ENCODE assay signal across 8 cellular contexts in the genomic region with DNA sequence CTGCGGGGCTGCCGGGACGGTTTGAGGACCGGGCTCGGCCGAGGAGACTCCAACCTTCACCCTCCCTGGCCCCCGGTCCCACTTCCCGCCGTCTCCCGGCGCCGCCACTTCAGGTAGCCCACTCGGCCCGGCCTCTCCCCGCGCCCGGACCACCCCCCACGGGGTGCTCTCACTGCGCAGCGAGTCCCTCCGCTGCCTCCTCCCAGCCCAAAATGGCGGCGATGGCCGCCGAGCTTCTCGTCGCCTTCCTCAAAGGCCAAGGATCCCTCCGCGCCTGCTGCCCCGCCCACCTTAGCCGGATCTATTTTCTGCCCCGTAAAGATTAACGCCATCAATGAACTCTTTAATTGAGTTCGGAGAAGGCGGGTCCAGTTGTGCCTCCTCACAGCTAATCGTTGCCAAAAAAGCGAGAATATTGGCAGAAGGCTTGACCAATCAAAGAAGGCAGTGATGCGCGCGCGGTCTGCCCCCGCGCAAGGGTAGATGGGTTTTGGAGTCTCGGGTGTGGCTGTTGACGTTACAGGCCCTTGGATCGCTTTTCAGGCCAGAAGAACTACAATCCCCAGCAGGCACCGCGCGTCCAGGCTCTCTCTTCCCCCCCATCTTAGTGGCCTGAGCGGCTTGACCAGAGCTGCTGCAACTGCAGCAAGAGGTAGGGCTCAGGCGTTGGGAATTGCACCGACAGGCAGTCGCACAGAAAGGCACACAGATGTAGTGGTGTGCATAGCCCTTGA.
DNase-seq lines count a peak whose midpoint lies in the region; ATAC-seq lines count a peak whose summit lies in the region.

A gene with protein sequence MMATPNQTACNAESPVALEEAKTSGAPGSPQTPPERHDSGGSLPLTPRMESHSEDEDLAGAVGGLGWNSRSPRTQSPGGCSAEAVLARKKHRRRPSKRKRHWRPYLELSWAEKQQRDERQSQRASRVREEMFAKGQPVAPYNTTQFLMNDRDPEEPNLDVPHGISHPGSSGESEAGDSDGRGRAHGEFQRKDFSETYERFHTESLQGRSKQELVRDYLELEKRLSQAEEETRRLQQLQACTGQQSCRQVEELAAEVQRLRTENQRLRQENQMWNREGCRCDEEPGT (plus strand): TSS at position 588 of the 734 bp plus-strand sequence. CDS start 919 bp downstream, outside the sequence.

- no peaks in the 10 kb centered on the region for H3K9me3 ChIP-seq in SK-N-MC (ENCODE audit: low read depth, low read length)

- H3K4me3 ChIP-seq in GM08714 (ENCODE audit: low read length) (peak within 1 kb of the TSS; percentile 78), SK-N-MC (peak within 1 kb of the TSS; percentile 81)

- ATAC-seq in HG02588 (IDR thresholded peaks at IDR 0.05; ENCODE audit: unreplicated experiment): peak; percentile 86

- H3K9me3 Mint-ChIP-seq in activated naive CD4-positive, alpha-beta T cell treated with anti-CD3 and anti-CD28 coated beads, Interleukin-2, amount 50 U/mL, for 24 hours: no peaks in the 10 kb centered on the region

- no peaks in the 10 kb centered on the region for H3K27me3 Mint-ChIP-seq in activated naive CD4-positive, alpha-beta T cell treated with anti-CD3 and anti-CD28 coated beads, Interleukin-2, amount 50 U/mL, for 24 hours

- H3K27ac Mint-ChIP-seq in activated naive CD4-positive, alpha-beta T cell treated with anti-CD3 and anti-CD28 coated beads, Interleukin-2, amount 50 U/mL, for 24 hours: peak within 1 kb of the TSS; percentile 99

- H3K4me3 Mint-ChIP-seq in activated naive CD4-positive, alpha-beta T cell treated with anti-CD3 and anti-CD28 coated beads, Interleukin-2, amount 50 U/mL, for 24 hours: peak within 1 kb of the TSS; percentile 98

- H3K36me3 Mint-ChIP-seq in activated naive CD4-positive, alpha-beta T cell treated with anti-CD3 and anti-CD28 coated beads, Interleukin-2, amount 50 U/mL, for 24 hours: peaks cover 3% of the 10 kb centered on the region

- H3K9ac ChIP-seq in SK-N-MC (ENCODE audit: insufficient read length): peak within 1 kb of the TSS; percentile 99

- DNase-seq in NCI-H1048 (lab: John Stamatoyannopoulos, UW): peak; percentile 99
- DNase-seq in SK-N-MC (ENCODE audit: low read depth, low spot score): peak; percentile 100
- DNase-seq in globus pallidus (ENCODE audit: low spot score): peak; percentile 100
- DNase-seq in non-pigmented ciliary epithelial cell (ENCODE audit: low read depth): peak; percentile 100
- peak; percentile 100 for DNase-seq in superior temporal gyrus (ENCODE audit: extremely low spot score)

- H3K36me3 ChIP-seq in SK-N-MC (ENCODE audit: insufficient read depth, low read length): no peaks in the 10 kb centered on the region

- peaks cover 33% of the 10 kb centered on the region for H3K4me1 Mint-ChIP-seq in activated naive CD4-positive, alpha-beta T cell treated with anti-CD3 and anti-CD28 coated beads, Interleukin-2, amount 50 U/mL, for 24 hours

- H3K27ac ChIP-seq in SK-N-MC: peak within 1 kb of the TSS; percentile 97

Comparison
In these comparisons a context has a peak if more than half of its experiments do, and no peak if none do; other contexts are left out.
1. Peak in every context shown above with its lines: DNase-seq, ATAC-seq, H3K4me3 ChIP-seq and H3K27ac ChIP-seq.